Comparison of ENCODE assay signal across 31 cellular contexts in the genomic region with DNA sequence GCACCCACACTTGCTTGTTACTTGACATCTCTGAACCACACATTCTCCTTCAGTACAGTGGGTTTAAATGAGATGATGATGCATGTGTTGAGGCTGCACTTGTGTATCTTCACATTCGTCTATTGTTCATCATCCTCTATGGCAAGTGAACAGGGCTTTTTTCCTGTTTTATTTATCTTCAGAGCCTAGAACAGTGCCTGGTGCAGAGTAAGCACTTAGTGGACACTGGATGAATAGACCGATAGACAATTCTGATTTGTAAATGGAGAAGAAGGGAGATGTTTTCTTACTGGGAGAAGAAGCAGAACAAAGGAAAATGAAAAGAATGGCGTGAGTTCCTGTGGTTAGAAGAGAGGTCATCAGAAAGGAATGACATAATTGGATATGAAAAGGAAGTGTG.
"Had no signal": no experiment of that assay in that cellular context is flagged by ENCODE, and none has a peak within 500 bp of the region (broad histone marks: within the 10 kb centered on the region; RNA-seq: fewer than 3 reads in every experiment).

No MANE protein-coding gene starts in this region.

- H3K27ac Mint-ChIP-seq: activated CD4-positive, alpha-beta memory T cell treated with anti-CD3 and anti-CD28 coated beads, Interleukin-2, amount 10 ng/mL, durations not matched to agents 7 days and 5 days; activated CD4-positive, alpha-beta T cell treated with anti-CD3 and anti-CD28 coated beads, Interleukin-2, amount 10 ng/mL, durations not matched to agents 24 days and 14 days; activated naive CD4-positive, alpha-beta T cell treated with anti-CD3 and anti-CD28 coated beads, Interleukin-2, amount 10 ng/mL, durations not matched to agents 7 days and 5 days; activated T-cell treated with anti-CD3 and anti-CD28 coated beads, Interleukin-2, amount 50 U/mL, for 24 hours; dendritic cell treated with granulocyte-macrophage colony-stimulating factor and Interleukin-4, amounts not matched to agents 40 ng/mL and 50 ng/mL, for 4 days; endodermal cell; naive thymus-derived CD8-positive, alpha-beta T cell; stimulated activated effector memory CD8-positive, alpha-beta T cell treated with anti-CD3 and anti-CD28 coated beads, Interleukin-12 subunit alpha, Interleukin-12 subunit beta, amount 100 ng/mL, for 72 hours; stimulated activated naive CD8-positive, alpha-beta T cell treated with anti-CD3 and anti-CD28 coated beads, Interleukin-15, Interleukin-2, amounts not matched to agents 100 ng/mL and 50 ng/mL, for 24 hours had no signal

- H3K9me3 ChIP-seq: esophagus muscularis mucosa, left lung, lower lobe of right lung, thoracic aorta, uterus had no signal

- H3K36me3 Mint-ChIP-seq: activated naive CD4-positive, alpha-beta T cell treated with anti-CD3 and anti-CD28 coated beads, Interleukin-2, amount 10 ng/mL, durations not matched to agents 7 days and 5 days; stimulated activated effector memory CD8-positive, alpha-beta T cell treated with anti-CD3 and anti-CD28 coated beads, Interleukin-12 subunit alpha, Interleukin-12 subunit beta, amount 100 ng/mL, for 72 hours had no signal

- H3K4me3 ChIP-seq: esophagus muscularis mucosa, heart right ventricle, left lung, lower lobe of right lung, thoracic aorta, uterus had no signal

- H3K27me3 Mint-ChIP-seq: dendritic cell treated with granulocyte-macrophage colony-stimulating factor and Interleukin-4, amounts not matched to agents 40 ng/mL and 50 ng/mL, for 4 days had no signal

- H3K9me3 Mint-ChIP-seq: activated CD4-positive, alpha-beta memory T cell treated with anti-CD3 and anti-CD28 coated beads, Interleukin-2, amount 10 ng/mL, durations not matched to agents 7 days and 5 days; activated CD4-positive, alpha-beta T cell treated with anti-CD3 and anti-CD28 coated beads, Interleukin-2, amount 10 ng/mL, durations not matched to agents 24 days and 14 days; activated naive CD4-positive, alpha-beta T cell treated with anti-CD3 and anti-CD28 coated beads, Interleukin-2, amount 10 ng/mL, durations not matched to agents 7 days and 5 days; activated T-cell treated with anti-CD3 and anti-CD28 coated beads, Interleukin-2, amount 50 U/mL, for 24 hours; central memory CD8-positive, alpha-beta T cell had no signal

- H3K4me3 Mint-ChIP-seq: activated CD4-positive, alpha-beta memory T cell treated with anti-CD3 and anti-CD28 coated beads, Interleukin-2, amount 10 ng/mL, durations not matched to agents 7 days and 5 days; activated CD4-positive, alpha-beta T cell treated with anti-CD3 and anti-CD28 coated beads, Interleukin-2, amount 10 ng/mL, durations not matched to agents 24 days and 14 days; activated naive CD4-positive, alpha-beta T cell treated with anti-CD3 and anti-CD28 coated beads, Interleukin-2, amount 10 ng/mL, durations not matched to agents 7 days and 5 days; activated T-cell treated with anti-CD3 and anti-CD28 coated beads, Interleukin-2, amount 50 U/mL, for 24 hours; central memory CD8-positive, alpha-beta T cell; dendritic cell treated with granulocyte-macrophage colony-stimulating factor and Interleukin-4, amounts not matched to agents 40 ng/mL and 50 ng/mL, for 4 days; endodermal cell; naive thymus-derived CD8-positive, alpha-beta T cell; neural crest cell; stimulated activated effector memory CD8-positive, alpha-beta T cell treated with anti-CD3 and anti-CD28 coated beads, Interleukin-12 subunit alpha, Interleukin-12 subunit beta, amount 100 ng/mL, for 72 hours; stimulated activated naive CD8-positive, alpha-beta T cell treated with anti-CD3 and anti-CD28 coated beads, Interleukin-15, Interleukin-2, amounts not matched to agents 100 ng/mL and 50 ng/mL, for 24 hours had no signal

- H3K4me1 ChIP-seq: esophagus muscularis mucosa, foreskin keratinocyte, left lung, lower lobe of right lung, uterus had no signal

- H3K4me1 Mint-ChIP-seq: activated CD4-positive, alpha-beta T cell treated with anti-CD3 and anti-CD28 coated beads, Interleukin-2, amount 10 ng/mL, durations not matched to agents 24 days and 14 days; activated naive CD4-positive, alpha-beta T cell treated with anti-CD3 and anti-CD28 coated beads, Interleukin-2, amount 10 ng/mL, durations not matched to agents 7 days and 5 days; central memory CD8-positive, alpha-beta T cell; stimulated activated effector memory CD8-positive, alpha-beta T cell treated with anti-CD3 and anti-CD28 coated beads, Interleukin-12 subunit alpha, Interleukin-12 subunit beta, amount 100 ng/mL, for 72 hours had no signal

- H3K36me3 ChIP-seq: thoracic aorta, uterus had no signal

- H3K27me3 ChIP-seq: esophagus muscularis mucosa, foreskin keratinocyte, heart right ventricle, left lung, uterus had no signal

- DNase-seq: activated CD4-positive, alpha-beta memory T cell treated with anti-CD3 and anti-CD28 coated beads, Interleukin-2, amount 10 ng/mL, durations not matched to agents 7 days and 5 days; activated CD4-positive, alpha-beta T cell treated with anti-CD3 and anti-CD28 coated beads, Interleukin-2, amount 10 ng/mL, durations not matched to agents 24 days and 14 days; activated CD4-positive, CD25-positive, alpha-beta regulatory T cell treated with anti-CD3 and anti-CD28 coated beads, Interleukin-2, amount 50 U/mL, for 72 hours; activated CD8-positive, alpha-beta memory T cell treated with anti-CD3 and anti-CD28 coated beads, Interleukin-2, amount 50 U/mL, for 48 hours; activated gamma-delta T cell; activated naive CD4-positive, alpha-beta T cell treated with anti-CD3 and anti-CD28 coated beads, Interleukin-2, amount 10 ng/mL, durations not matched to agents 7 days and 5 days; activated T-cell treated with anti-CD3 and anti-CD28 coated beads, Interleukin-2, amount 50 U/mL, for 24 hours; amniotic stem cell; endodermal cell; foreskin keratinocyte; heart right ventricle; kidney glomerular epithelial cell; left lung; lower lobe of right lung; mesenchymal stem cell; naive thymus-derived CD8-positive, alpha-beta T cell; occipital lobe; posterior cingulate gyrus; right cardiac atrium; stimulated activated CD4-positive, alpha-beta T cell treated with anti-CD3 and anti-CD28 coated beads, Interleukin-12 subunit alpha, Interleukin-12 subunit beta, amount 100 ng/mL, for 4 hours; stimulated activated CD4-positive, alpha-beta T cell treated with anti-CD3 and anti-CD28 coated beads, Interleukin-4, amount 100 ng/mL, for 24 hours; T-helper 2 cell; uterus had no signal

- FAIRE-seq: bronchial epithelial cell had no signal

- H3K27ac ChIP-seq: esophagus muscularis mucosa, foreskin keratinocyte, heart right ventricle, left lung, lower lobe of right lung, thoracic aorta, uterus had no signal

- ATAC-seq: foreskin keratinocyte; heart right ventricle; left lung; lower lobe of right lung; naive thymus-derived CD8-positive, alpha-beta T cell; right cardiac atrium; stimulated activated effector memory CD8-positive, alpha-beta T cell treated with anti-CD3 and anti-CD28 coated beads, Interleukin-12 subunit alpha, Interleukin-12 subunit beta, amount 100 ng/mL, for 72 hours had no signal
